Comparison of ENCODE assay signal across 1 cellular context in genomic region chr1:220313576-220313975, GRCh38.
TF ChIP-seq lines count a peak whose summit lies in the region.

No MANE protein-coding gene starts in this region.

TF ChIP-seq in GM23338, 12 proteins besides CTCF, POLR2A, EP300 and RAD21 (continued from another document):
- TF ChIP-seq ZNF462 (CRISPR knock-in tag; IDR thresholded peaks at IDR 0.05) (no peak), CREB1 (CRISPR knock-in tag; IDR thresholded peaks at IDR 0.05; ENCODE audit: low read depth) (no peak), EZH2phosphoT487 (IDR thresholded peaks at IDR 0.05; ENCODE audit: unreplicated experiment) (no peak), JUNB (IDR thresholded peaks at IDR 0.05; ENCODE audit: unreplicated experiment) (no peak), ETS1 (IDR thresholded peaks at IDR 0.05) (no peak), EZH2 (IDR thresholded peaks at IDR 0.05; ENCODE audit: low read depth, unreplicated experiment) (no peak), ZNF114 (CRISPR knock-in tag; IDR thresholded peaks at IDR 0.05) (no peak)
TF ChIP-seq in GM23338: peak in this region for 0.
